In genomic region chr15:96415513-96416217, GRCh38 we compare ENCODE assay signal across 24 cellular contexts.
DNase-seq lines count a peak whose midpoint lies in the region; ATAC-seq and TF ChIP-seq lines count a peak whose summit lies in the region.
"Had no signal": no experiment of that assay in that cellular context is flagged by ENCODE, and none has a peak within 500 bp of the region (broad histone marks: within the 10 kb centered on the region; RNA-seq: fewer than 3 reads in every experiment).

No MANE protein-coding gene starts in this region.

- H3K79me2 ChIP-seq in SK-N-SH (ENCODE audit: insufficient read depth): no peaks in the 10 kb centered on the region
- H3K79me2 ChIP-seq: parathyroid adenoma had no signal

- ATAC-seq in WTC11: no peak
- ATAC-seq in stimulated activated naive B cell treated with anti-CD40 and anti-IgM and Interleukin-4, amounts not matched to agents 10 μg/mL and 1 μg/mL and 100 μg/mL, for 72 hours (replicated peaks): no peak
- ATAC-seq in GM18909 (IDR thresholded peaks at IDR 0.05; ENCODE audit: poor library complexity, unreplicated experiment): no peak
- ATAC-seq in body of pancreas: no peak
- ATAC-seq: activated CD4-positive, alpha-beta T cell treated with anti-CD3 and anti-CD28 coated beads for 36 hours; activated T-cell treated with anti-CD3 and anti-CD28 coated beads, Interleukin-2, amount 50 U/mL, for 72 hours; left colon; stimulated activated naive CD8-positive, alpha-beta T cell treated with anti-CD3 and anti-CD28 coated beads, Interleukin-15, amount 100 ng/mL, for 72 hours had no signal

- H3F3A ChIP-seq in SK-N-SH (replicated peaks; ENCODE audit: insufficient read depth): no peaks in the 10 kb centered on the region

- CTCF ChIA-PET in WTC11 (lab: Charles Lee) (interaction anchor here (1.3 to 2.5 kb wide), 4 partner anchors 56 to 89 kb away, joined by 3 to 11 read pairs (median 10); no protein-coding TSS in a partner anchor), SK-N-SH (lab: Yijun Ruan, JAX) (interaction anchor here (1.2 kb wide), 1 partner anchor 819 kb away, joined by 3 read pairs; no protein-coding TSS in a partner anchor)

- H3K36me3 ChIP-seq in SK-N-SH (replicated peaks in 1 of 2; ENCODE audit: control insufficient read depth in 1 of 2, insufficient read depth in 2 of 2, low read length in 1 of 2): no peaks in the 10 kb centered on the region
- H3K36me3 ChIP-seq in uterus: no peaks in the 10 kb centered on the region
- no peaks in the 10 kb centered on the region for H3K36me3 ChIP-seq in body of pancreas (replicated peaks in 1 of 2; ENCODE audit: insufficient read depth in 1 of 2, low read depth in 2 of 2)
- H3K36me3 ChIP-seq: BLaER1 treated with 17β-estradiol and CSF1 and Interleukin-3, amounts not matched to agents 10 nM and 100 nM; SJSA1; upper lobe of left lung had no signal

- TF ChIP-seq POLR2A in uterus (IDR thresholded peaks at IDR 0.05): no peak
- TF ChIP-seq POLR2A in body of pancreas (IDR thresholded peaks at IDR 0.05): no peak

- H3K27ac ChIP-seq in SK-N-SH (ENCODE audit: low read depth in 2 of 2, low read length in 1 of 2) (no peak overlapping the region), uterus (no peak overlapping the region), body of pancreas (no peak overlapping the region)
- H3K27ac ChIP-seq: BLaER1 treated with 17β-estradiol and CSF1 and Interleukin-3, amounts not matched to agents 10 nM and 100 nM; parathyroid adenoma; SJSA1; upper lobe of left lung had no signal

- peak overlapping the region; percentile 60 for H3K4me3 Mint-ChIP-seq in WTC11
- no peak overlapping the region for H3K4me3 Mint-ChIP-seq in stimulated activated naive B cell treated with anti-CD40 and anti-IgM and Interleukin-4, amounts not matched to agents 10 μg/mL and 1 μg/mL and 100 μg/mL, for 72 hours
- H3K4me3 Mint-ChIP-seq: activated CD4-positive, alpha-beta T cell treated with anti-CD3 and anti-CD28 coated beads for 36 hours; activated naive CD4-positive, alpha-beta T cell treated with anti-CD3 and anti-CD28 coated beads, Interleukin-2, amount 10 ng/mL, durations not matched to agents 7 days and 5 days; activated T-cell treated with anti-CD3 and anti-CD28 coated beads, Interleukin-2, amount 50 U/mL, for 72 hours; naive B cell; stimulated activated naive CD8-positive, alpha-beta T cell treated with anti-CD3 and anti-CD28 coated beads, Interleukin-15, amount 100 ng/mL, for 72 hours had no signal

- no peaks in the 10 kb centered on the region for H3K9me2 ChIP-seq in SK-N-SH

- peaks cover 55% of the 10 kb centered on the region for H3K4me1 Mint-ChIP-seq in WTC11
- H3K4me1 Mint-ChIP-seq in stimulated activated naive B cell treated with anti-CD40 and anti-IgM and Interleukin-4, amounts not matched to agents 10 μg/mL and 1 μg/mL and 100 μg/mL, for 72 hours: peaks cover 2 to 5% of the 10 kb centered on the region in 2 donors
- H3K4me1 Mint-ChIP-seq: activated naive CD4-positive, alpha-beta T cell treated with anti-CD3 and anti-CD28 coated beads, Interleukin-2, amount 10 ng/mL, durations not matched to agents 7 days and 5 days; naive B cell had no signal

- DNase-seq in DMS114 treated with DMSO at 0.1 percent for 48 hours (lab: John Stamatoyannopoulos, UW; ENCODE audit: unreplicated experiment) (peak; percentile 80), WTC11 (ENCODE audit: low spot score) (no peak), SK-N-SH (no peak), uterus (no peak), body of pancreas (no peak)
- DNase-seq in stimulated activated naive B cell treated with anti-CD40 and anti-IgM and Interleukin-4, amounts not matched to agents 10 μg/mL and 1 μg/mL and 100 μg/mL, for 72 hours: no peak
- DNase-seq: activated CD4-positive, alpha-beta T cell treated with anti-CD3 and anti-CD28 coated beads for 36 hours; activated naive CD4-positive, alpha-beta T cell treated with anti-CD3 and anti-CD28 coated beads, Interleukin-2, amount 10 ng/mL, durations not matched to agents 7 days and 5 days; activated T-cell treated with anti-CD3 and anti-CD28 coated beads, Interleukin-2, amount 50 U/mL, for 72 hours; anterior cingulate cortex; caudate nucleus; COR-L47; left colon; mesenchymal stem cell; naive B cell; NCI-H1092 treated with DMSO at 0.1 percent for 48 hours; NCI-H187 treated with DMSO at 0.1 percent for 48 hours; stimulated activated naive CD8-positive, alpha-beta T cell treated with anti-CD3 and anti-CD28 coated beads, Interleukin-15, amount 100 ng/mL, for 72 hours had no signal

- H3K4me3 ChIP-seq in iPS-18c (ENCODE audit: insufficient read depth, low read depth, low read length) (0 out of 2 replicates have a peak overlapping the region, but pooled peaks have one; percentile 42), SK-N-SH (ENCODE audit: low read depth in 2 of 2, low read length in 1 of 2) (no peak overlapping the region), uterus (peak overlapping the region in 1 of 2 donors; percentile 13), body of pancreas (no peak overlapping the region)
- H3K4me3 ChIP-seq: BLaER1 treated with 17β-estradiol and CSF1 and Interleukin-3, amounts not matched to agents 10 nM and 100 nM; SJSA1 had no signal

- H3K9me3 ChIP-seq in iPS-18c (ENCODE audit: control insufficient read depth, insufficient read depth, low read length) (no peaks in the 10 kb centered on the region), SK-N-SH (no peaks in the 10 kb centered on the region), uterus (no peaks in the 10 kb centered on the region), body of pancreas (no peaks in the 10 kb centered on the region)
- H3K9me3 ChIP-seq: SJSA1, upper lobe of left lung had no signal

- peaks cover 53% of the 10 kb centered on the region for H3K27me3 ChIP-seq in SK-N-SH (ENCODE audit: insufficient read depth)
- H3K27me3 ChIP-seq in uterus: peaks cover 19 to 36% of the 10 kb centered on the region in 2 donors
- H3K27me3 ChIP-seq in body of pancreas: peaks cover 0 to 35% of the 10 kb centered on the region in 2 donors

- H2AFZ ChIP-seq in SK-N-SH (ENCODE audit: low read depth): no peak overlapping the region
- H2AFZ ChIP-seq: parathyroid adenoma had no signal

- H3K36me3 Mint-ChIP-seq in WTC11: no peaks in the 10 kb centered on the region
- H3K36me3 Mint-ChIP-seq in stimulated activated naive B cell treated with anti-CD40 and anti-IgM and Interleukin-4, amounts not matched to agents 10 μg/mL and 1 μg/mL and 100 μg/mL, for 72 hours: no peaks in the 10 kb centered on the region
- H3K36me3 Mint-ChIP-seq: activated naive CD4-positive, alpha-beta T cell treated with anti-CD3 and anti-CD28 coated beads, Interleukin-2, amount 10 ng/mL, durations not matched to agents 7 days and 5 days had no signal

- H3K27me3 Mint-ChIP-seq in WTC11 (ENCODE audit: low read depth): peaks cover 100% of the 10 kb centered on the region
- peaks cover 66 to 92% of the 10 kb centered on the region in 2 donors for H3K27me3 Mint-ChIP-seq in stimulated activated naive B cell treated with anti-CD40 and anti-IgM and Interleukin-4, amounts not matched to agents 10 μg/mL and 1 μg/mL and 100 μg/mL, for 72 hours

- H3K9me3 Mint-ChIP-seq in WTC11: no peaks in the 10 kb centered on the region
- H3K9me3 Mint-ChIP-seq in stimulated activated naive B cell treated with anti-CD40 and anti-IgM and Interleukin-4, amounts not matched to agents 10 μg/mL and 1 μg/mL and 100 μg/mL, for 72 hours: no peaks in the 10 kb centered on the region
- H3K9me3 Mint-ChIP-seq: activated naive CD4-positive, alpha-beta T cell treated with anti-CD3 and anti-CD28 coated beads, Interleukin-2, amount 10 ng/mL, durations not matched to agents 7 days and 5 days; activated T-cell treated with anti-CD3 and anti-CD28 coated beads, Interleukin-2, amount 50 U/mL, for 72 hours; stimulated activated naive CD8-positive, alpha-beta T cell treated with anti-CD3 and anti-CD28 coated beads, Interleukin-15, amount 100 ng/mL, for 72 hours had no signal

- H4K20me1 ChIP-seq in SK-N-SH (ENCODE audit: insufficient read depth): no peaks in the 10 kb centered on the region

- no peak overlapping the region for H3K9ac ChIP-seq in SK-N-SH
- H3K9ac ChIP-seq: BLaER1 treated with 17β-estradiol and CSF1 and Interleukin-3, amounts not matched to agents 10 nM and 100 nM; parathyroid adenoma had no signal

- no peak for TF ChIP-seq EP300 in SK-N-SH (IDR thresholded peaks at IDR 0.05; ENCODE audit: borderline replicate concordance in 1 of 2, low read depth in 1 of 2, low read length in 1 of 2)

- 10% methylated on average over 12 of the region's 21 CpGs for WGBS in SK-N-SH (ENCODE audit: low lambda C conversion rate)
- WGBS in body of pancreas, 2 donors: 12% methylated on average over 21 of the region's 21 CpGs

- POLR2A ChIA-PET in WTC11 (lab: Charles Lee) (no interaction called here), SK-N-SH (lab: Yijun Ruan, JAX) (no interaction called here)

- no peak for TF ChIP-seq RAD21 in SK-N-SH (IDR thresholded peaks at IDR 0.05; ENCODE audit: low read length)

- intact Hi-C loops in uterus (cut with DNase I; ENCODE audit: low total_unique reads) (no loop called here), body of pancreas (cut with DNase I) (no loop called here)

- TF ChIP-seq CTCF in WTC11 (IDR thresholded peaks at IDR 0.05) (no peak), SK-N-SH (IDR thresholded peaks at IDR 0.05) (no peak), uterus (IDR thresholded peaks at IDR 0.05) (no peak), body of pancreas (IDR thresholded peaks at IDR 0.05) (no peak)

- H3K4me1 ChIP-seq in SK-N-SH (ENCODE audit: control insufficient read depth in 1 of 2, insufficient read depth in 2 of 2, low read depth in 1 of 2, low read length in 1 of 2) (peaks cover 0 to 6% of the 10 kb centered on the region in 2 experiments; a peak in 1 of 4 replicates), uterus (no peaks in the 10 kb centered on the region), body of pancreas (peaks cover 16% of the 10 kb centered on the region)
- H3K4me1 ChIP-seq: BLaER1 treated with 17β-estradiol and CSF1 and Interleukin-3, amounts not matched to agents 10 nM and 100 nM; parathyroid adenoma had no signal

- no peak overlapping the region for H3K4me2 ChIP-seq in SK-N-SH
- H3K4me2 ChIP-seq: BLaER1 treated with 17β-estradiol and CSF1 and Interleukin-3, amounts not matched to agents 10 nM and 100 nM had no signal

- H3K27ac Mint-ChIP-seq in WTC11: no peak overlapping the region
- peak overlapping the region; percentile 65 for H3K27ac Mint-ChIP-seq in stimulated activated naive B cell treated with anti-CD40 and anti-IgM and Interleukin-4, amounts not matched to agents 10 μg/mL and 1 μg/mL and 100 μg/mL, for 72 hours
- H3K27ac Mint-ChIP-seq: activated CD4-positive, alpha-beta T cell treated with anti-CD3 and anti-CD28 coated beads for 36 hours; activated naive CD4-positive, alpha-beta T cell treated with anti-CD3 and anti-CD28 coated beads, Interleukin-2, amount 10 ng/mL, durations not matched to agents 7 days and 5 days; activated T-cell treated with anti-CD3 and anti-CD28 coated beads, Interleukin-2, amount 50 U/mL, for 72 hours had no signal

TF ChIP-seq in SK-N-SH, 30 proteins besides CTCF, POLR2A, EP300 and RAD21 (continues in another document):
- TF ChIP-seq YY1 (IDR thresholded peaks at IDR 0.05; ENCODE audit: low read depth) (no peak), FOXM1 (IDR thresholded peaks at IDR 0.05; ENCODE audit: low read depth) (no peak), CHD2 (IDR thresholded peaks at IDR 0.05; ENCODE audit: low read length, partially characterized antibody) (no peak), TCF12 (IDR thresholded peaks at IDR 0.05) (no peak), GATA2 (CRISPR knock-in tag; IDR thresholded peaks at IDR 0.05) (no peak)
